19 cellular contexts compared by ENCODE assay signal in the genomic region with DNA sequence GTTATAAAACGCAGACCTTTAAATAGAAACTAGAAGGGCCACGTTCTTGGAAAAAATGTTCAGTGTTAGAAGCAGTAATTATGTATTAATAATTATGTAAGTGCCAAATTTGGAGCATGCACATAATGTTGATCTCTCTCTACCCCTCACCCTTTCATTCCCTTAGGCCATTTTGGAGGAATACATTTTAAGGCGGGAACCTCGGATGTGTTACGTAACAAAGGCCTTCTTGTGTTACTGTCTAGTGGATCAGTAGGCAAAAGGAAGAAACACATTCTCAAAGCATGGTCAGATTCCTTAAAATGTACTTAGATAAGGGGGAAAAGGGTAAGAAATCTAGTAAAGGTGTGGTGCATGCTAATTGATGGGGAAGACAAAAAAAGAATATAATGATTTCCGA. TPM values are rescaled to one million over a fixed set of nuclear protein-coding genes. Genes with fewer than 3 reads are reported as not detected.
DNase-seq lines count a peak whose midpoint lies in the region; ATAC-seq and TF ChIP-seq lines count a peak whose summit lies in the region.
"Had no signal": no experiment of that assay in that cellular context is flagged by ENCODE, and none has a peak within 500 bp of the region (broad histone marks: within the 10 kb centered on the region; RNA-seq: fewer than 3 reads in every experiment).

No MANE protein-coding gene starts in this region.

- H3K4me1 Mint-ChIP-seq in activated naive CD4-positive, alpha-beta T cell treated with anti-CD3 and anti-CD28 coated beads, Interleukin-2, amount 50 U/mL, for 24 hours = peaks cover 95% of the 10 kb centered on the region
- H3K4me1 Mint-ChIP-seq in MCF 10A (ENCODE audit: insufficient read depth, unreplicated experiment) = peaks cover 25% of the 10 kb centered on the region
- H3K4me1 Mint-ChIP-seq in neural crest cell = peaks cover 27% of the 10 kb centered on the region

- no peak overlapping the region for H3K4me3 Mint-ChIP-seq in activated naive CD4-positive, alpha-beta T cell treated with anti-CD3 and anti-CD28 coated beads, Interleukin-2, amount 50 U/mL, for 24 hours
- no peak overlapping the region for H3K4me3 Mint-ChIP-seq in MCF 10A (ENCODE audit: unreplicated experiment)
- H3K4me3 Mint-ChIP-seq in neural crest cell = no peak overlapping the region

- intact Hi-C loops in MCF 10A (cut with micrococcal nuclease) = no loop called here

- no peak for DNase-seq in activated naive CD4-positive, alpha-beta T cell treated with anti-CD3 and anti-CD28 coated beads, Interleukin-2, amount 50 U/mL, for 72 hours (ENCODE audit: low spot score in 2 of 2)
- peak; percentile 54 for DNase-seq in NCI-H1048 (lab: John Stamatoyannopoulos, UW)
- peak; percentile 60 for DNase-seq in MCF 10A (ENCODE audit: unreplicated experiment)
- no peak for DNase-seq in neural crest cell (ENCODE audit: low read depth, low spot score)
- no peak for DNase-seq in ACHN
- DNase-seq: amniotic stem cell; DMS79; dorsolateral prefrontal cortex; foreskin keratinocyte; H7; MV-4-11; NCI-H524; SHP77; stimulated activated CD4-positive, alpha-beta T cell treated with anti-CD3 and anti-CD28 coated beads, Interleukin-4, amount 100 ng/mL, for 1 hour; T-helper 2 cell had no signal

- H3K36me3 Mint-ChIP-seq in activated naive CD4-positive, alpha-beta T cell treated with anti-CD3 and anti-CD28 coated beads, Interleukin-2, amount 50 U/mL, for 24 hours = peaks cover 2% of the 10 kb centered on the region
- peaks cover 8% of the 10 kb centered on the region in 2 donors for H3K36me3 Mint-ChIP-seq in activated naive CD4-positive, alpha-beta T cell treated with anti-CD3 and anti-CD28 coated beads, Interleukin-2, amount 50 U/mL, for 72 hours
- H3K36me3 Mint-ChIP-seq in MCF 10A (ENCODE audit: insufficient read depth, unreplicated experiment) (no peaks in the 10 kb centered on the region), neural crest cell (ENCODE audit: low read depth) (no peaks in the 10 kb centered on the region)

- BruUV-seq in MCF 10A (replicated peaks; lab: Mats Ljungman, UMichigan) = no TSS peak

- no peaks in the 10 kb centered on the region for H3K27me3 Mint-ChIP-seq in activated naive CD4-positive, alpha-beta T cell treated with anti-CD3 and anti-CD28 coated beads, Interleukin-2, amount 50 U/mL, for 24 hours
- H3K27me3 Mint-ChIP-seq in MCF 10A (ENCODE audit: insufficient read depth, unreplicated experiment) (no peaks in the 10 kb centered on the region), neural crest cell (ENCODE audit: low read depth) (no peaks in the 10 kb centered on the region)

- in situ Hi-C loops in ACHN (cut with HindIII; ENCODE audit: low pct_ligation_motif_present, low pct_unique_long_range_greater_than_20kb, low sequenced_read_pairs) = no loop called here

- POLR2A ChIA-PET in MCF 10A (lab: Yijun Ruan, JAX) = interaction anchor here (0.9 to 2.7 kb wide), 7 partner anchors 10 to 44 kb away, joined by 3 to 10 read pairs (median 4); no protein-coding TSS in a partner anchor

- peaks cover 3% of the 10 kb centered on the region for H3K9me3 Mint-ChIP-seq in activated naive CD4-positive, alpha-beta T cell treated with anti-CD3 and anti-CD28 coated beads, Interleukin-2, amount 50 U/mL, for 24 hours
- H3K9me3 Mint-ChIP-seq in activated naive CD4-positive, alpha-beta T cell treated with anti-CD3 and anti-CD28 coated beads, Interleukin-2, amount 50 U/mL, for 72 hours = no peaks in the 10 kb centered on the region
- H3K9me3 Mint-ChIP-seq in MCF 10A (ENCODE audit: unreplicated experiment) = no peaks in the 10 kb centered on the region
- H3K9me3 Mint-ChIP-seq in neural crest cell = no peaks in the 10 kb centered on the region
- H3K9me3 Mint-ChIP-seq: activated T-helper 2 cell treated with anti-CD3 and anti-CD28 coated beads, Interferon-gamma antibody, Interleukin-2, Interleukin-4, amounts not matched to agents 10 μg/mL and 5 μg/mL and 100 μg/mL, durations not matched to agents 14 hours and 24 hours and 36 hours had no signal

- CTCF ChIA-PET in MCF 10A (lab: Yijun Ruan, JAX) = interaction anchor here (0.8 to 1.9 kb wide), 3 partner anchors 35 to 114 kb away, joined by 3 to 7 read pairs (median 4); no protein-coding TSS in a partner anchor

- peak overlapping the region; percentile 62 for H3K27ac Mint-ChIP-seq in activated naive CD4-positive, alpha-beta T cell treated with anti-CD3 and anti-CD28 coated beads, Interleukin-2, amount 50 U/mL, for 24 hours
- H3K27ac Mint-ChIP-seq in activated naive CD4-positive, alpha-beta T cell treated with anti-CD3 and anti-CD28 coated beads, Interleukin-2, amount 50 U/mL, for 72 hours = no peak overlapping the region
- no peak overlapping the region for H3K27ac Mint-ChIP-seq in MCF 10A (ENCODE audit: low read depth, unreplicated experiment)
- H3K27ac Mint-ChIP-seq in neural crest cell (ENCODE audit: unreplicated experiment) = peak overlapping the region; percentile 22
- H3K27ac Mint-ChIP-seq: activated T-helper 2 cell treated with anti-CD3 and anti-CD28 coated beads, Interferon-gamma antibody, Interleukin-2, Interleukin-4, amounts not matched to agents 10 μg/mL and 5 μg/mL and 100 μg/mL, durations not matched to agents 14 hours and 24 hours and 36 hours had no signal

- TF ChIP-seq CTCF in MCF 10A (IDR thresholded peaks at IDR 0.05; ENCODE audit: unreplicated experiment) (no peak), neural crest cell (conservative IDR thresholded peaks at IDR 0.05) (no peak)

- ATAC-seq in activated naive CD4-positive, alpha-beta T cell treated with anti-CD3 and anti-CD28 coated beads, Interleukin-2, amount 50 U/mL, for 72 hours = no peak
- no peak for ATAC-seq in HG03095 (IDR thresholded peaks at IDR 0.05; ENCODE audit: unreplicated experiment)
- ATAC-seq in HG02981 (IDR thresholded peaks at IDR 0.05; ENCODE audit: unreplicated experiment) = no peak
- ATAC-seq: foreskin keratinocyte had no signal

RNA-seq across cellular contexts. Expression of a gene that starts 52.7 kb away (rescaled TPM):
- total RNA-seq in activated naive CD4-positive, alpha-beta T cell treated with anti-CD3 and anti-CD28 coated beads, Interleukin-2, amount 50 U/mL, for 72 hours = 10 to 100 TPM; 23.4 to 36.0 TPM
- total RNA-seq in MCF 10A (2022) (30.5 and 30.6 TPM in 2 replicates), neural crest cell (18.1 and 19.0 TPM in 2 replicates)

Comparison
In these comparisons a context has a peak if more than half of its experiments do, and no peak if none do; other contexts are left out.
1. H3K27ac Mint-ChIP-seq: peak in activated naive CD4-positive, alpha-beta T cell treated with anti-CD3 and anti-CD28 coated beads, Interleukin-2, amount 50 U/mL, for 24 hours (single experiment) and neural crest cell (single experiment); none in activated naive CD4-positive, alpha-beta T cell treated with anti-CD3 and anti-CD28 coated beads, Interleukin-2, amount 50 U/mL, for 72 hours (0 of 2) and MCF 10A (single experiment).
2. DNase-seq: peak in NCI-H1048 (single experiment) and MCF 10A (single experiment); none in activated naive CD4-positive, alpha-beta T cell treated with anti-CD3 and anti-CD28 coated beads, Interleukin-2, amount 50 U/mL, for 72 hours (0 of 2), neural crest cell (single experiment) and ACHN (single experiment).